In genomic region chr6:15265787-15266186, GRCh38 we compare ENCODE assay signal across 1 cellular context.
TF ChIP-seq lines count a peak whose summit lies in the region.

No MANE protein-coding gene starts in this region.

TF ChIP-seq in K562, 482 proteins besides CTCF, POLR2A, EP300 and RAD21 (continued from another document):
- 0 out of 4 replicates have a peak, but pooled peaks of 1 of the 2 experiments have one; percentile 7 for TF ChIP-seq UBTF (IDR thresholded peaks at IDR 0.05; ENCODE audit: borderline replicate concordance in 1 of 2, low read depth in 2 of 2, low read length in 2 of 2)
- no peak for TF ChIP-seq MTA1 (IDR thresholded peaks at IDR 0.05; ENCODE audit: borderline replicate concordance)
- TF ChIP-seq POLR2H (tag; IDR thresholded peaks at IDR 0.05; ENCODE audit: low read depth) = no peak
- TF ChIP-seq ZNF143 (CRISPR knock-in tag; IDR thresholded peaks at IDR 0.05) = no peak
- TF ChIP-seq NFATC3 (IDR thresholded peaks at IDR 0.05) = no peak
- TF ChIP-seq CBX2 (IDR thresholded peaks at IDR 0.05; ENCODE audit: insufficient read depth, low read length, poor library complexity, severe bottlenecking) = no peak
- no peak for TF ChIP-seq RNF2 (IDR thresholded peaks at IDR 0.05)
- no peak for TF ChIP-seq SRSF9 (IDR thresholded peaks at IDR 0.05; ENCODE audit: borderline replicate concordance, low read depth, low read length)
TF ChIP-seq in K562: peak in this region for 2.
